10 cellular contexts compared by ENCODE assay signal in the genomic region with DNA sequence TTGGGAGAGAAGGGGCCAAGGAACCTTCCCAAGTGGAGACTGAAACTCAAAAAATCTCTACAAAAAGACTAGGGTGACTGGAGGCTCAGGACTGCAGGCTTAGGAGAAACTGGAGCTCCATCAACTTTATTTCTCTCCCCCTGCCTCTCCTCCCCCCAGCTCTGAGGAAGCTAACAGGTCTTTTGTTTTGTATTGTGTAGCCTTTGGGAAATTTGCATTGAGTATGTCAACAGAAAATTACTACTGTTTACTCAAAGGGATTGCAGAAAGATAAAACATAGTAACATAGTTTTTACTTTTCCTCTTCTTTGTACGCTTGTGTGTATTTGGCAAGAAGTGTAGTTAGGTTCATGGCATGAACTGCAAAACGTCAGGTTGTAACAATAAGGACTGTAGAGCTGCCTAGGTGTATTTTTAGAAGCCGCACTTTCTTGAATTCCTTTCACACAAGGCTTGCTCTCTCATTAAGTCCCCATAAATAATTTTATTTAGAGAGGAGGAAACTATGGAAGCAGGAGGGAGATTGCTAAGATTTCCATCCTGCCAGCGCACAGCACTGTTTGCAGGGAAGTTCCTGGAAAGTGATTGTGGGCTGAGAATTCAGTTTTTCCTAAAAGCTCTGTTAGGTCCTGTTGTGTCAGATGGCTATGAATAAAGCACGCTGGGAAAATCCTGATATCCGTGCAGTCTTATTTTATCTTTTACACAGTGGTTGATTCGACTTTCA. TPM values are rescaled to one million over a fixed set of nuclear protein-coding genes. Genes with fewer than 3 reads are reported as not detected.
DNase-seq lines count a peak whose midpoint lies in the region; ATAC-seq and TF ChIP-seq lines count a peak whose summit lies in the region.
"Had no signal": no experiment of that assay in that cellular context is flagged by ENCODE, and none has a peak within 500 bp of the region (broad histone marks: within the 10 kb centered on the region; RNA-seq: fewer than 3 reads in every experiment).

No MANE protein-coding gene starts in this region.

- H3K4me1 ChIP-seq in PC-3 (ENCODE audit: insufficient read depth, low read length) (peaks cover 22% of the 10 kb centered on the region), adrenal gland (replicated peaks in 1 of 2) (peaks cover 3 to 12% of the 10 kb centered on the region in 2 donors)

- ATAC-seq in PC-3 = peak; percentile 23
- ATAC-seq in stimulated activated memory B cell treated with anti-CD40 and anti-IgM and Interleukin-4, amounts not matched to agents 10 μg/mL and 1 μg/mL and 100 μg/mL, for 72 hours = no peak
- ATAC-seq in GM18511 (IDR thresholded peaks at IDR 0.05; ENCODE audit: unreplicated experiment) = no peak
- no peak for ATAC-seq in GM19395 (IDR thresholded peaks at IDR 0.05; ENCODE audit: unreplicated experiment)

- H3K4me1 Mint-ChIP-seq in stimulated activated memory B cell treated with anti-CD40 and anti-IgM and Interleukin-4, amounts not matched to agents 10 μg/mL and 1 μg/mL and 100 μg/mL, for 72 hours = peaks cover 29% of the 10 kb centered on the region

- H3K27me3 ChIP-seq in PC-3 (ENCODE audit: low read length) (peaks cover 28% of the 10 kb centered on the region), adrenal gland (peaks cover 25% of the 10 kb centered on the region)
- H3K27me3 ChIP-seq: vagina had no signal

- H3K27ac ChIP-seq in PC-3 (ENCODE audit: low read length) = no peak overlapping the region
- H3K27ac ChIP-seq in adrenal gland = no peak overlapping the region
- H3K27ac ChIP-seq: vagina had no signal

- intact Hi-C loops in PC-3 (cut with micrococcal nuclease) = loop anchor here (1.0 to 2.0 kb wide), 5 partner anchors 23 to 312 kb away; no protein-coding TSS in a partner anchor
- intact Hi-C loops in adrenal gland (cut with DNase I) = no loop called here

- peaks cover 26% of the 10 kb centered on the region for H3K27me3 Mint-ChIP-seq in stimulated activated memory B cell treated with anti-CD40 and anti-IgM and Interleukin-4, amounts not matched to agents 10 μg/mL and 1 μg/mL and 100 μg/mL, for 72 hours

- no peaks in the 10 kb centered on the region for H3K9me2 ChIP-seq in PC-3 (replicated peaks; ENCODE audit: low read length)

- no peaks in the 10 kb centered on the region for H3K79me2 ChIP-seq in PC-3 (ENCODE audit: low read length)

- POLR2A ChIA-PET in PC-3 (lab: Charles Lee; ENCODE audit: unreplicated experiment) = no interaction called here

- no peaks in the 10 kb centered on the region for H4K20me1 ChIP-seq in PC-3 (ENCODE audit: low read length)

- no peak for TF ChIP-seq POLR2A in adrenal gland (IDR thresholded peaks at IDR 0.05)

- H2AFZ ChIP-seq in PC-3 (ENCODE audit: low read length) = peak overlapping the region; percentile 87; the same call in 1 of the 2 replicates

- DNase-seq in NOMO-1 treated with dmso at 0.1 percent for 144 hours (lab: John Stamatoyannopoulos, UW; ENCODE audit: unreplicated experiment) = peak; percentile 30
- no peak for DNase-seq in NOMO-1 treated with DMSO at 0.1 percent for 48 hours (lab: John Stamatoyannopoulos, UW; ENCODE audit: unreplicated experiment)
- no peak for DNase-seq in PC-3
- DNase-seq in adrenal gland = no peak
- DNase-seq: NCI-H1105 had no signal

- peak overlapping the region; percentile 95 for H3K4me2 ChIP-seq in PC-3 (ENCODE audit: low read length)

- H3K9me3 Mint-ChIP-seq in stimulated activated memory B cell treated with anti-CD40 and anti-IgM and Interleukin-4, amounts not matched to agents 10 μg/mL and 1 μg/mL and 100 μg/mL, for 72 hours = peaks cover 12% of the 10 kb centered on the region

- H3F3A ChIP-seq in PC-3 (ENCODE audit: low read length, unreplicated experiment) = no peaks in the 10 kb centered on the region

- 27 to 30% (median 30%) methylated on average over 7 of the region's 7 CpGs for WGBS in adrenal gland, 4 donors

- CTCF ChIA-PET in PC-3 (lab: Charles Lee) = no interaction called here

- BruUV-seq in PC-3 (replicated peaks; lab: Mats Ljungman, UMichigan) = TSS peak; percentile 34

- H3K36me3 ChIP-seq in PC-3 (ENCODE audit: low read depth, low read length) (no peaks in the 10 kb centered on the region), adrenal gland (replicated peaks in 1 of 2) (no peaks in the 10 kb centered on the region)
- H3K36me3 ChIP-seq: vagina had no signal

- H3K4me3 ChIP-seq in PC-3 (ENCODE audit: low read length) (peak overlapping the region; percentile 74), iPS-11a (ENCODE audit: low read depth, low read length) (peak overlapping the region; percentile 53), adrenal gland (no peak overlapping the region)

- no peaks in the 10 kb centered on the region for H3K36me3 Mint-ChIP-seq in stimulated activated memory B cell treated with anti-CD40 and anti-IgM and Interleukin-4, amounts not matched to agents 10 μg/mL and 1 μg/mL and 100 μg/mL, for 72 hours

- H3K4me3 Mint-ChIP-seq in stimulated activated memory B cell treated with anti-CD40 and anti-IgM and Interleukin-4, amounts not matched to agents 10 μg/mL and 1 μg/mL and 100 μg/mL, for 72 hours = peak overlapping the region; percentile 94

- TF ChIP-seq CTCF in PC-3 (conservative IDR thresholded peaks at IDR 0.05; ENCODE audit: low read depth, low read length) (no peak), adrenal gland (IDR thresholded peaks at IDR 0.05) (no peak)

- no peak overlapping the region for H3K9ac ChIP-seq in PC-3 (ENCODE audit: low read length)

- H3K9me3 ChIP-seq in PC-3 (ENCODE audit: low read length) = peaks cover 8% of the 10 kb centered on the region; the same call in 1 of the 2 replicates
- H3K9me3 ChIP-seq in adrenal gland (replicated peaks in 1 of 3) = peaks cover 0 to 3% (median 0%) of the 10 kb centered on the region in 3 donors
- H3K9me3 ChIP-seq: vagina had no signal

- H3K27ac Mint-ChIP-seq in stimulated activated memory B cell treated with anti-CD40 and anti-IgM and Interleukin-4, amounts not matched to agents 10 μg/mL and 1 μg/mL and 100 μg/mL, for 72 hours = peak overlapping the region; percentile 84

RNA-seq across cellular contexts. Expression of a gene that starts 21.1 kb away (rescaled TPM):
- total RNA-seq in PC-3 (2014; rRNA removed) = 15.6 and 28.6 TPM in 2 replicates
- total RNA-seq in adrenal gland = 10 to 100 TPM in 7 of 8 donors, 1 to 10 TPM in 1; 9.8 to 31.5 (median 19.5) TPM
- 10 to 100 TPM in 2 of 3 donors, 1 to 10 TPM in 1; 9.1 to 12.3 (median 12.3) TPM for polyA plus RNA-seq in adrenal gland

Comparison
In these comparisons a context has a peak if more than half of its experiments do, and no peak if none do; other contexts are left out.
1. H3K4me3 ChIP-seq: peak in PC-3 (single experiment) and iPS-11a (single experiment); none in adrenal gland (0 of 4).